33 cellular contexts compared by ENCODE assay signal in genomic region chr18:11357678-11358077, GRCh38.
"Had no signal": no experiment of that assay in that cellular context is flagged by ENCODE, and none has a peak within 500 bp of the region (broad histone marks: within the 10 kb centered on the region; RNA-seq: fewer than 3 reads in every experiment).

No MANE protein-coding gene starts in this region.

- H3K4me3 ChIP-seq: MG63 had no signal

- H3K36me3 ChIP-seq: MG63 had no signal

- H3K9me3 ChIP-seq: MG63 had no signal

- H3K27ac ChIP-seq: KMS-11 had no signal

- DNase-seq: Karpas-422, Kasumi-1, MG63, MM.1S, MV-4-11, NCI-H1048, NCI-H1092, NCI-H1092 treated with DMSO at 0.1 percent for 48 hours, NCI-H1105, NCI-H1105 treated with DMSO at 0.1 percent for 48 hours, NCI-H1417, NCI-H1417 treated with DMSO at 0.1 percent for 48 hours, NCI-H1436, NCI-H1436 treated with DMSO at 0.1 percent for 48 hours, NCI-H146, NCI-H1694, NCI-H1694 treated with DMSO at 0.1 percent for 48 hours, NCI-H187, NCI-H187 treated with DMSO at 0.1 percent for 48 hours, NCI-H2029, NCI-H2029 treated with DMSO at 0.1 percent for 48 hours, NCI-H2081, NCI-H2081 treated with DMSO at 0.1 percent for 48 hours, NCI-H2107, NCI-H2171, NCI-H2171 treated with DMSO at 0.1 percent for 48 hours, NCI-H2227 treated with DMSO at 0.1 percent for 48 hours, NCI-H226, NCI-H345, NCI-H446, NCI-H446 treated with DMSO at 0.1 percent for 48 hours, NCI-H510A had no signal

- H3K27me3 ChIP-seq: MG63 had no signal
